In genomic region chr15:79113831-79114230, GRCh38 we compare ENCODE assay signal across 9 cellular contexts. TPM values are rescaled to one million over a fixed set of nuclear protein-coding genes. Genes with fewer than 3 reads are reported as not detected.
"Had no signal": no experiment of that assay in that cellular context is flagged by ENCODE, and none has a peak within 500 bp of the region (broad histone marks: within the 10 kb centered on the region; RNA-seq: fewer than 3 reads in every experiment).

No MANE protein-coding gene starts in this region.

- H3K4me3 ChIP-seq: GM23248, GM23338, HAP-1 had no signal

- H3K4me1 ChIP-seq: HAP-1 had no signal

- H2AFZ ChIP-seq: GM23248, GM23338 had no signal

- DNase-seq: GM23248, GOT3, H7, H9, HCEC 1CT, HFFc6 had no signal

- H3K4me2 ChIP-seq: GM23338 had no signal

- H3K9me3 ChIP-seq: HAP-1 had no signal

- H3K27ac ChIP-seq: GM23248 had no signal

- H3K9ac ChIP-seq: GM23248 had no signal

- ATAC-seq: GM23338, HCT116 had no signal

- H3K36me3 ChIP-seq: HAP-1 had no signal

RNA-seq across cellular contexts. Expression of gene RASGRF1, which starts 23.3 kb away (rescaled TPM):
- total RNA-seq: GM23248 had no signal
- polyA plus RNA-seq: GM23248 had no signal
